Comparison of ENCODE assay signal across 15 cellular contexts in the genomic region with DNA sequence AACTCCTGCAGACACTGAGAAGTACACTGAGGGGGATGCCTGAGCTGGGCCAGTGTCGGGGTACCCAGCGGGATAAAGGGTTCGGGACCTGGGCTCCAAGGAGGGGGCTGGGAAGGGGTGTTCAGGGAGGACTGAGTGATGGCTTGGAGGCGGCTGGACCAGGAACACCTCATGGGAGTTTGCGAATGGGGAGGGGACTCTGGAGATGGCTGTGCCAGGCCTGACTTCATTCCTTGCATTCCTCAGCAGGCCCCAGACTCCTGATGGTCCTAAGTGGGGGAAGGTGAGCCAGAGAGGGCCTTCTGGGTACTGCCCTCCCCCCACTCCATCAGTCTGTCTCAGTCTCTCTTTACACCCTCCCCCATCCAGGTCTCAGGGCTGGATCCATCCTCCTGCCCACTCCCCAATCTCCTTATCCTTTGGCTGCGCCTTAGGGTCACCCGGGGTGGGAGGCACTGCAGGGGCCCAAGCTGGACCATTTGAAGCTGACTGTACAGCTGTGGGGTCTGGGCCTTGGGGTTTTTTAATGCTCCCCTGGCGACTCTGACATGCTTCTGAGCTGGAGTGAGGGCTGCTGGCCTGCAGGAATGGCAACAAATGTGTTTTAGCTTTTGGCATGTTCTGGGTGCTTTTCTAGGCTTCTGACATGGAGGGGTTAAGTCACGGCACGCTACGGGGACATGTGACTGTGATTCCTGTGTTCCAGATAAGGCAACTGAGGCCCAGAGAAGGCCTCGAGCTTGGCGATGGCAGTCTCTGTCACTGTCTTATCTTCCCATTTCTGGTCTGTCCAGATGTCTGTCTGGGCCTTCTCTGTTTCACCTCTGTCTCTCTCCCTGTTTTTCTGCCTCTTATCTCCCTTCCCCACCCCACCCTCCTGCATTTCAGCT. TPM values are rescaled to one million over a fixed set of nuclear protein-coding genes. Genes with fewer than 3 reads are reported as not detected.
A peak's percentile ranks its signal among the peaks of the same experiment; 100 is the strongest.
DNase-seq lines count a peak whose midpoint lies in the region; ATAC-seq and TF ChIP-seq lines count a peak whose summit lies in the region.
"Had no signal": no experiment of that assay in that cellular context is flagged by ENCODE, and none has a peak within 500 bp of the region (broad histone marks: within the 10 kb centered on the region; RNA-seq: fewer than 3 reads in every experiment).

No MANE protein-coding gene starts in this region.

- POLR2A ChIA-PET in HEK293 (lab: Yijun Ruan, JAX) = interaction anchor here (0.6 to 1.1 kb wide), 2 partner anchors 59 to 290 kb away, joined by 3 to 4 read pairs; no protein-coding TSS in a partner anchor
- POLR2A ChIA-PET in WTC11 (lab: Charles Lee) = no interaction called here

- no peak overlapping the region for H3K4me3 ChIP-seq in HEK293 (ENCODE audit: low read depth, low read length)
- H3K4me3 ChIP-seq in retinal pigment epithelial cell (ENCODE audit: low read length) = peak overlapping the region; percentile 17
- H3K4me3 ChIP-seq: gastroesophageal sphincter had no signal

- no peaks in the 10 kb centered on the region for H3K9me3 Mint-ChIP-seq in WTC11

- DNase-seq in WTC11 (ENCODE audit: low spot score) = peak; percentile 70
- peak; percentile 67 for DNase-seq in iPS-NIHi11 (ENCODE audit: low spot score)
- peak; percentile 94 for DNase-seq in retinal pigment epithelial cell (ENCODE audit: low read depth)
- no peak for DNase-seq in NCI-H2107 (lab: John Stamatoyannopoulos, UW)
- no peak for DNase-seq in NCI-H2171 treated with DMSO at 0.1 percent for 48 hours (lab: John Stamatoyannopoulos, UW)
- DNase-seq in NCI-H187 (lab: John Stamatoyannopoulos, UW) = no peak
- DNase-seq: AML-193; NCI-H2171; stimulated activated naive CD8-positive, alpha-beta T cell treated with anti-CD3 and anti-CD28 coated beads, Interleukin-15, Interleukin-2, amounts not matched to agents 100 U/mL and 50 U/mL, for 24 hours had no signal

- peak; percentile 92 for ATAC-seq in WTC11
- ATAC-seq in GM21423 (IDR thresholded peaks at IDR 0.05; ENCODE audit: unreplicated experiment) = no peak
- ATAC-seq: gastroesophageal sphincter; stimulated activated naive CD8-positive, alpha-beta T cell treated with anti-CD3 and anti-CD28 coated beads, Interleukin-15, Interleukin-2, amounts not matched to agents 100 U/mL and 50 U/mL, for 24 hours had no signal

- CTCF ChIA-PET in HEK293 (lab: Yijun Ruan, JAX) (interaction anchor here (0.6 to 1.6 kb wide), 5 partner anchors 15 to 210 kb away, joined by 3 to 7 read pairs (median 3); no protein-coding TSS in a partner anchor), WTC11 (lab: Charles Lee) (interaction anchor here (0.5 to 1.9 kb wide), 3 partner anchors 11 to 44 kb away, joined by 3 to 5 read pairs (median 4); no protein-coding TSS in a partner anchor)

- no peak overlapping the region for H3K27ac ChIP-seq in HEK293 (ENCODE audit: extremely low read depth, low read depth, low read length)

- H3K27me3 Mint-ChIP-seq in WTC11 (ENCODE audit: low read depth) = no peaks in the 10 kb centered on the region

- no peak for TF ChIP-seq CTCF in HEK293 (tag by site-specific recombination; IDR thresholded peaks at IDR 0.05)
- no peak for TF ChIP-seq CTCF in WTC11 (IDR thresholded peaks at IDR 0.05)
- no peak for TF ChIP-seq CTCF in retinal pigment epithelial cell (conservative IDR thresholded peaks at IDR 0.05; ENCODE audit: low read depth, low read length)

- no peaks in the 10 kb centered on the region for H3K36me3 Mint-ChIP-seq in WTC11

- peaks cover 0 to 8% of the 10 kb centered on the region in 2 experiments; a peak in 1 of 3 replicates for H3K36me3 ChIP-seq in HEK293 (ENCODE audit: control insufficient read depth in 2 of 2, insufficient read depth in 1 of 2, low read length in 2 of 2)
- H3K36me3 ChIP-seq: gastroesophageal sphincter had no signal

- H3K27ac Mint-ChIP-seq in WTC11 = peak overlapping the region; percentile 70

- H3K9me3 ChIP-seq in HEK293 (ENCODE audit: control insufficient read depth, insufficient read depth, low read depth, low read length) = no peaks in the 10 kb centered on the region
- H3K9me3 ChIP-seq: gastroesophageal sphincter had no signal

- peaks cover 87% of the 10 kb centered on the region for H3K4me1 Mint-ChIP-seq in WTC11

- H3K4me3 Mint-ChIP-seq in WTC11 = peak overlapping the region; percentile 29; the same call in 1 of the 2 replicates

- peaks cover 26% of the 10 kb centered on the region for H3K4me1 ChIP-seq in HEK293 (ENCODE audit: control insufficient read depth, insufficient read depth, low read length)

TF ChIP-seq in HEK293, 187 proteins besides CTCF, POLR2A, EP300 and RAD21 (continues in another document):
- no peak for TF ChIP-seq EGR2 (tag by site-specific recombination; IDR thresholded peaks at IDR 0.05; ENCODE audit: low read depth)
- TF ChIP-seq ZNF133 (tag by site-specific recombination; IDR thresholded peaks at IDR 0.05) = no peak
- no peak for TF ChIP-seq ZNF184 (tag by site-specific recombination; IDR thresholded peaks at IDR 0.05)
- TF ChIP-seq ZNF777 (tag by site-specific recombination; IDR thresholded peaks at IDR 0.05; ENCODE audit: borderline replicate concordance) = no peak
- TF ChIP-seq, protein P1, sequence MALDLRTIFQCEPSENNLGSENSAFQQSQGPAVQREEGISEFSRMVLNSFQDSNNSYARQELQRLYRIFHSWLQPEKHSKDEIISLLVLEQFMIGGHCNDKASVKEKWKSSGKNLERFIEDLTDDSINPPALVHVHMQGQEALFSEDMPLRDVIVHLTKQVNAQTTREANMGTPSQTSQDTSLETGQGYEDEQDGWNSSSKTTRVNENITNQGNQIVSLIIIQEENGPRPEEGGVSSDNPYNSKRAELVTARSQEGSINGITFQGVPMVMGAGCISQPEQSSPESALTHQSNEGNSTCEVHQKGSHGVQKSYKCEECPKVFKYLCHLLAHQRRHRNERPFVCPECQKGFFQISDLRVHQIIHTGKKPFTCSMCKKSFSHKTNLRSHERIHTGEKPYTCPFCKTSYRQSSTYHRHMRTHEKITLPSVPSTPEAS (tag by site-specific recombination; IDR thresholded peaks at IDR 0.05) = no peak
- TF ChIP-seq ZNF211 (tag by site-specific recombination; IDR thresholded peaks at IDR 0.05; ENCODE audit: low read depth) = no peak
- no peak for TF ChIP-seq ZNF561 (tag by site-specific recombination; IDR thresholded peaks at IDR 0.05; ENCODE audit: borderline replicate concordance)
- TF ChIP-seq ZNF335 (tag by site-specific recombination; conservative IDR thresholded peaks at IDR 0.05) = no peak

TF ChIP-seq in WTC11, 78 proteins besides CTCF, POLR2A, EP300 and RAD21:
- TF ChIP-seq ZNF219 (CRISPR knock-in tag; IDR thresholded peaks at IDR 0.05; ENCODE audit: borderline replicate concordance) (no peak), TEAD4 (CRISPR knock-in tag; IDR thresholded peaks at IDR 0.05) (peak; percentile 74; the same call in 1 of the 2 replicates), ZNF263 (CRISPR knock-in tag; IDR thresholded peaks at IDR 0.05; ENCODE audit: low read depth) (peak; percentile 44; the same call in 1 of the 2 replicates), TEAD1 (CRISPR knock-in tag; IDR thresholded peaks at IDR 0.05) (peak; percentile 71; the same call in 1 of the 2 replicates)
- TF ChIP-seq, protein P2, sequence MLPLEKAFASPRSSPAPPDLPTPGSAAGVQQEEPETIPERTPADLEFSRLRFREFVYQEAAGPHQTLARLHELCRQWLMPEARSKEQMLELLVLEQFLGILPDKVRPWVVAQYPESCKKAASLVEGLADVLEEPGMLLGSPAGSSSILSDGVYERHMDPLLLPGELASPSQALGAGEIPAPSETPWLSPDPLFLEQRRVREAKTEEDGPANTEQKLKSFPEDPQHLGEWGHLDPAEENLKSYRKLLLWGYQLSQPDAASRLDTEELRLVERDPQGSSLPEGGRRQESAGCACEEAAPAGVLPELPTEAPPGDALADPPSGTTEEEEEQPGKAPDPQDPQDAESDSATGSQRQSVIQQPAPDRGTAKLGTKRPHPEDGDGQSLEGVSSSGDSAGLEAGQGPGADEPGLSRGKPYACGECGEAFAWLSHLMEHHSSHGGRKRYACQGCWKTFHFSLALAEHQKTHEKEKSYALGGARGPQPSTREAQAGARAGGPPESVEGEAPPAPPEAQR (CRISPR knock-in tag; IDR thresholded peaks at IDR 0.05) = no peak
- TF ChIP-seq, protein P3, sequence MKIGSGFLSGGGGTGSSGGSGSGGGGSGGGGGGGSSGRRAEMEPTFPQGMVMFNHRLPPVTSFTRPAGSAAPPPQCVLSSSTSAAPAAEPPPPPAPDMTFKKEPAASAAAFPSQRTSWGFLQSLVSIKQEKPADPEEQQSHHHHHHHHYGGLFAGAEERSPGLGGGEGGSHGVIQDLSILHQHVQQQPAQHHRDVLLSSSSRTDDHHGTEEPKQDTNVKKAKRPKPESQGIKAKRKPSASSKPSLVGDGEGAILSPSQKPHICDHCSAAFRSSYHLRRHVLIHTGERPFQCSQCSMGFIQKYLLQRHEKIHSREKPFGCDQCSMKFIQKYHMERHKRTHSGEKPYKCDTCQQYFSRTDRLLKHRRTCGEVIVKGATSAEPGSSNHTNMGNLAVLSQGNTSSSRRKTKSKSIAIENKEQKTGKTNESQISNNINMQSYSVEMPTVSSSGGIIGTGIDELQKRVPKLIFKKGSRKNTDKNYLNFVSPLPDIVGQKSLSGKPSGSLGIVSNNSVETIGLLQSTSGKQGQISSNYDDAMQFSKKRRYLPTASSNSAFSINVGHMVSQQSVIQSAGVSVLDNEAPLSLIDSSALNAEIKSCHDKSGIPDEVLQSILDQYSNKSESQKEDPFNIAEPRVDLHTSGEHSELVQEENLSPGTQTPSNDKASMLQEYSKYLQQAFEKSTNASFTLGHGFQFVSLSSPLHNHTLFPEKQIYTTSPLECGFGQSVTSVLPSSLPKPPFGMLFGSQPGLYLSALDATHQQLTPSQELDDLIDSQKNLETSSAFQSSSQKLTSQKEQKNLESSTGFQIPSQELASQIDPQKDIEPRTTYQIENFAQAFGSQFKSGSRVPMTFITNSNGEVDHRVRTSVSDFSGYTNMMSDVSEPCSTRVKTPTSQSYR (CRISPR knock-in tag; IDR thresholded peaks at IDR 0.05) = peak; percentile 93

RNA-seq across cellular contexts. Expression of a gene that starts 14.0 kb away (rescaled TPM):
- 69.8 to 77.7 TPM (median 73.9 TPM) in 3 replicates for total RNA-seq in WTC11 (2021)

RNA-seq across cellular contexts. Expression of a gene that starts 55.4 kb away (rescaled TPM):
- total RNA-seq in WTC11 (2021) = 0.09 to 0.11 TPM (median 0.11 TPM) in 3 replicates
- total RNA-seq: activated CD8-positive, alpha-beta memory T cell treated with anti-CD3 and anti-CD28 coated beads for 36 hours; skeletal muscle tissue had no signal

RNA-seq across cellular contexts. Expression of a gene that starts 57.2 kb away (rescaled TPM):
- 2.0 to 2.5 TPM (median 2.2 TPM) in 3 replicates for total RNA-seq in WTC11 (2021)
- total RNA-seq: activated CD8-positive, alpha-beta memory T cell treated with anti-CD3 and anti-CD28 coated beads for 36 hours; endothelial cell of umbilical vein; skeletal muscle tissue had no signal

Comparison
In these comparisons a context has a peak if more than half of its experiments do, and no peak if none do; other contexts are left out.
1. DNase-seq: peak in WTC11 (single experiment), iPS-NIHi11 (single experiment) and retinal pigment epithelial cell (single experiment); none in NCI-H2107 (single experiment), NCI-H2171 treated with DMSO at 0.1 percent for 48 hours (single experiment) and NCI-H187 (0 of 2).